In the genomic region with DNA sequence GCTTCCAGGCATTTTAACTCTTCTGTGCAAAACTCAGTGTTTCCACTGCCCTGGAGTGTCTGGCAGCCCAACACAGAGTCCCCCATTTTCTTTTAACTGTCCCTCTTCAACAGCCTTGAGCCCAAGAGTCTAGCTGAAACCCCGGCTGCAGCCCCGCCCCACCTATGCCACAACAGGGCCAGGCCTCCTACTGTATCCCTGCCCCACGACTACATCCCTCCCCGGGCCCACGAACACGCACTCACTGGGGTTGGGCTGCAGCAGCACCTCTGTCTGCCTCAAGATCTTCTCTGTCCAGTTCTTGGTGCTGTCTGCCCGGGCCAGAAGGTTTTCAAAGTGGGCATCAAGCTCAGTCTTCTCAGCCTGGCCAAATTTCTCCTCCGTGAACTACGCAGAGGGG, we compare ENCODE assay signal across 19 cellular contexts. TPM values are rescaled to one million over a fixed set of nuclear protein-coding genes. Genes with fewer than 3 reads are reported as not detected.
DNase-seq lines count a peak whose midpoint lies in the region; ATAC-seq and TF ChIP-seq lines count a peak whose summit lies in the region.
"Had no signal": no experiment of that assay in that cellular context is flagged by ENCODE, and none has a peak within 500 bp of the region (broad histone marks: within the 10 kb centered on the region; RNA-seq: fewer than 3 reads in every experiment).

No MANE protein-coding gene starts in this region.

- DNase-seq in A673 (ENCODE audit: low spot score) (no peak), adrenal gland (no peak), nephron progenitor cell (no peak), kidney tubule cell (ENCODE audit: low spot score) (no peak), GM10248 (ENCODE audit: extremely low spot score) (no peak)
- no peak for DNase-seq in stimulated activated CD8-positive, alpha-beta memory T cell treated with anti-CD3 and anti-CD28 coated beads, Interleukin-4, amount 100 ng/mL, for 48 hours
- DNase-seq: activated T-cell treated with anti-CD3 and anti-CD28 coated beads, Interleukin-2, amount 50 U/mL, for 48 hours; aorta; cortex of kidney; GDM1; heart left ventricle; islet precursor cell; KBM-7; pancreas; small intestine; stimulated activated naive CD8-positive, alpha-beta T cell treated with anti-CD3 and anti-CD28 coated beads, Interleukin-15, Interleukin-2, amounts not matched to agents 100 U/mL and 50 U/mL, for 24 hours had no signal

- H3K4me3 ChIP-seq in A673 (ENCODE audit: low read depth, low read length, poor library complexity, severe bottlenecking) (no peak overlapping the region), HEK293 (ENCODE audit: low read depth, low read length) (no peak overlapping the region), adrenal gland (no peak overlapping the region)
- H3K4me3 ChIP-seq: heart left ventricle, pancreas had no signal

- POLR2A ChIA-PET in A673 (lab: Charles Lee; ENCODE audit: low non-redundant PET), result interaction anchor here (0.6 kb wide), 1 partner anchor 95 kb away, joined by 4 read pairs; no protein-coding TSS in a partner anchor
- POLR2A ChIA-PET in HEK293 (lab: Yijun Ruan, JAX), result interaction anchor here (0.5 kb wide), 1 partner anchor 332 kb away, joined by 4 read pairs; no protein-coding TSS in a partner anchor
- POLR2A ChIA-PET in GM10248 (lab: Yijun Ruan, JAX), result no interaction called here

- H3K36me3 ChIP-seq in A673 (ENCODE audit: insufficient read depth, low read length, poor library complexity, severe bottlenecking) (no peaks in the 10 kb centered on the region), HEK293 (ENCODE audit: control insufficient read depth in 2 of 2, insufficient read depth in 1 of 2, low read length in 2 of 2) (peaks cover 6 to 11% of the 10 kb centered on the region in 2 experiments; a peak in 2 of 3 replicates), adrenal gland (replicated peaks in 1 of 2) (peaks cover 0 to 4% of the 10 kb centered on the region in 2 donors)
- H3K36me3 ChIP-seq: pancreas had no signal

- H3K4me1 ChIP-seq in A673 (ENCODE audit: insufficient read depth, low read length, poor library complexity, severe bottlenecking) (peaks cover 14% of the 10 kb centered on the region), HEK293 (ENCODE audit: control insufficient read depth, insufficient read depth, low read length) (no peaks in the 10 kb centered on the region), adrenal gland (replicated peaks in 1 of 2) (peaks cover 20 to 34% of the 10 kb centered on the region in 2 donors)

- no peaks in the 10 kb centered on the region for H3K9me3 Mint-ChIP-seq in nephron progenitor cell
- H3K9me3 Mint-ChIP-seq: T-helper 1 cell treated with Interleukin-12 subunit alpha and Interleukin-12 subunit beta and Interleukin-4 antibody, amounts not matched to agents 30 μg/mL and 1 μg/mL, for 36 hours had no signal

- TF ChIP-seq POLR2A in adrenal gland (IDR thresholded peaks at IDR 0.05), result no peak

- TF ChIP-seq CTCF in A673 (conservative IDR thresholded peaks at IDR 0.05; ENCODE audit: low read depth, low read length) (no peak), HEK293 (tag by site-specific recombination; IDR thresholded peaks at IDR 0.05) (no peak), adrenal gland (IDR thresholded peaks at IDR 0.05) (no peak), nephron progenitor cell (IDR thresholded peaks at IDR 0.05) (no peak), GM10248 (IDR thresholded peaks at IDR 0.05; ENCODE audit: control extremely low read depth, extremely low read depth, low read depth, missing control alignments) (no peak)

- peak overlapping the region; percentile 50 for H3K4me3 Mint-ChIP-seq in nephron progenitor cell
- H3K4me3 Mint-ChIP-seq: T-helper 1 cell treated with Interleukin-12 subunit alpha and Interleukin-12 subunit beta and Interleukin-4 antibody, amounts not matched to agents 30 μg/mL and 1 μg/mL, for 36 hours had no signal

- 64 to 75% (median 70%) methylated on average over 9 of the region's 9 CpGs for WGBS in adrenal gland, 4 donors

- ATAC-seq in GM21786 (IDR thresholded peaks at IDR 0.05; ENCODE audit: unreplicated experiment), result no peak
- ATAC-seq: heart left ventricle; pancreas; stimulated activated naive CD8-positive, alpha-beta T cell treated with anti-CD3 and anti-CD28 coated beads, Interleukin-15, Interleukin-2, amounts not matched to agents 100 U/mL and 50 U/mL, for 24 hours had no signal

- H3K27ac ChIP-seq in A673 (ENCODE audit: low read depth, low read length, poor library complexity, severe bottlenecking) (peak overlapping the region; percentile 30), HEK293 (ENCODE audit: extremely low read depth, low read depth, low read length) (no peak overlapping the region), adrenal gland (peak overlapping the region in 4 of 5 donors; percentile 39 to 78 (median 68))
- H3K27ac ChIP-seq: heart left ventricle, pancreas had no signal

- BruUV-seq in A673 (replicated peaks; lab: Mats Ljungman, UMichigan), result no TSS peak

- no peaks in the 10 kb centered on the region for H3K27me3 Mint-ChIP-seq in nephron progenitor cell (ENCODE audit: low read depth, poor library complexity)

- peaks cover 63% of the 10 kb centered on the region for H3K4me1 Mint-ChIP-seq in nephron progenitor cell

- peaks cover 12% of the 10 kb centered on the region for H3K36me3 Mint-ChIP-seq in nephron progenitor cell (ENCODE audit: low read depth)

- peak overlapping the region; percentile 96 for H3K27ac Mint-ChIP-seq in nephron progenitor cell
- H3K27ac Mint-ChIP-seq: T-helper 1 cell treated with Interleukin-12 subunit alpha and Interleukin-12 subunit beta and Interleukin-4 antibody, amounts not matched to agents 30 μg/mL and 1 μg/mL, for 36 hours had no signal

- H3K27me3 ChIP-seq in A673 (replicated peaks; ENCODE audit: insufficient read depth, low read depth, low read length, poor library complexity) (no peaks in the 10 kb centered on the region), adrenal gland (no peaks in the 10 kb centered on the region)
- H3K27me3 ChIP-seq: heart left ventricle, pancreas had no signal

- no peaks in the 10 kb centered on the region for H3K9me3 ChIP-seq in A673 (ENCODE audit: low read depth, low read length, poor library complexity, severe bottlenecking)
- H3K9me3 ChIP-seq in HEK293 (ENCODE audit: control insufficient read depth, insufficient read depth, low read depth, low read length), result no peaks in the 10 kb centered on the region
- no peaks in the 10 kb centered on the region for H3K9me3 ChIP-seq in adrenal gland (replicated peaks in 1 of 3)
- H3K9me3 ChIP-seq: heart left ventricle, pancreas had no signal

- CTCF ChIA-PET in A673 (lab: Charles Lee), result no interaction called here
- CTCF ChIA-PET in HEK293 (lab: Yijun Ruan, JAX), result interaction anchor here (0.7 to 4.0 kb wide), 2 partner anchors 16 to 35 kb away, joined by 3 to 31 read pairs; no protein-coding TSS in a partner anchor
- CTCF ChIA-PET in GM10248 (lab: Yijun Ruan, JAX), result interaction anchor here (1.1 to 2.1 kb wide), 5 partner anchors 8 to 46 kb away, joined by 3 to 11 read pairs (median 4); no protein-coding TSS in a partner anchor

- intact Hi-C loops in A673 (cut with micrococcal nuclease; ENCODE audit: unreplicated experiment) (no loop called here), adrenal gland (cut with DNase I) (no loop called here)

TF ChIP-seq in HEK293, 187 proteins besides CTCF, POLR2A, EP300 and RAD21 (continues in another document):
- TF ChIP-seq ZNF707 (tag by site-specific recombination; IDR thresholded peaks at IDR 0.05) (no peak), FEZF1 (tag by site-specific recombination; IDR thresholded peaks at IDR 0.05) (no peak), ZNF449 (tag by site-specific recombination; IDR thresholded peaks at IDR 0.05) (peak; percentile 83), ZNF157 (tag by site-specific recombination; IDR thresholded peaks at IDR 0.05) (no peak)
- TF ChIP-seq, protein P1, sequence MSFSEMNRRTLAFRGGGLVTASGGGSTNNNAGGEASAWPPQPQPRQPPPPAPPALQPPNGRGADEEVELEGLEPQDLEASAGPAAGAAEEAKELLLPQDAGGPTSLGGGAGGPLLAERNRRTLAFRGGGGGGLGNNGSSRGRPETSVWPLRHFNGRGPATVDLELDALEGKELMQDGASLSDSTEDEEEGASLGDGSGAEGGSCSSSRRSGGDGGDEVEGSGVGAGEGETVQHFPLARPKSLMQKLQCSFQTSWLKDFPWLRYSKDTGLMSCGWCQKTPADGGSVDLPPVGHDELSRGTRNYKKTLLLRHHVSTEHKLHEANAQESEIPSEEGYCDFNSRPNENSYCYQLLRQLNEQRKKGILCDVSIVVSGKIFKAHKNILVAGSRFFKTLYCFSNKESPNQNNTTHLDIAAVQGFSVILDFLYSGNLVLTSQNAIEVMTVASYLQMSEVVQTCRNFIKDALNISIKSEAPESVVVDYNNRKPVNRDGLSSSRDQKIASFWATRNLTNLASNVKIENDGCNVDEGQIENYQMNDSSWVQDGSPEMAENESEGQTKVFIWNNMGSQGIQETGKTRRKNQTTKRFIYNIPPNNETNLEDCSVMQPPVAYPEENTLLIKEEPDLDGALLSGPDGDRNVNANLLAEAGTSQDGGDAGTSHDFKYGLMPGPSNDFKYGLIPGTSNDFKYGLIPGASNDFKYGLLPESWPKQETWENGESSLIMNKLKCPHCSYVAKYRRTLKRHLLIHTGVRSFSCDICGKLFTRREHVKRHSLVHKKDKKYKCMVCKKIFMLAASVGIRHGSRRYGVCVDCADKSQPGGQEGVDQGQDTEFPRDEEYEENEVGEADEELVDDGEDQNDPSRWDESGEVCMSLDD (tag by site-specific recombination; IDR thresholded peaks at IDR 0.05), result no peak

RNA-seq across cellular contexts. Expression of gene SH3GLB2, which starts 6.1 kb away (rescaled TPM):
- total RNA-seq in A673 (2021) (52.7 and 59.4 TPM in 2 replicates), adrenal gland (100 to 1,000 TPM in 4 of 8 donors, 10 to 100 TPM in 4; 50.3 to 153 (median 112) TPM)
- 100 to 1,000 TPM in 2 of 3 donors, 10 to 100 TPM in 1; 26.1 to 301 (median 214) TPM for polyA plus RNA-seq in adrenal gland

RNA-seq across cellular contexts. Expression of gene MIGA2, which starts 14.4 kb away (rescaled TPM):
- total RNA-seq in A673 (2021), result 26.7 and 27.7 TPM in 2 replicates
- total RNA-seq in adrenal gland, result 10 to 100 TPM; 39.8 to 74.6 (median 46.8) TPM
- 10 to 100 TPM in 2 of 3 donors, 1 to 10 TPM in 1; 8.9 to 58.8 (median 43.9) TPM for polyA plus RNA-seq in adrenal gland

RNA-seq across cellular contexts. Expression of gene DOLPP1, which starts 58.9 kb away (rescaled TPM):
- total RNA-seq in A673 (2021) (30.2 and 30.4 TPM in 2 replicates), adrenal gland (10 to 100 TPM in 7 of 8 donors, 1 to 10 TPM in 1; 9.5 to 31.8 (median 19.2) TPM)
- 10 to 100 TPM in 1 of 3 donors, 1 to 10 TPM in 2; 4.4 to 29.9 (median 7.3) TPM for polyA plus RNA-seq in adrenal gland
